Comparison of ENCODE assay signal across 21 cellular contexts in the genomic region with DNA sequence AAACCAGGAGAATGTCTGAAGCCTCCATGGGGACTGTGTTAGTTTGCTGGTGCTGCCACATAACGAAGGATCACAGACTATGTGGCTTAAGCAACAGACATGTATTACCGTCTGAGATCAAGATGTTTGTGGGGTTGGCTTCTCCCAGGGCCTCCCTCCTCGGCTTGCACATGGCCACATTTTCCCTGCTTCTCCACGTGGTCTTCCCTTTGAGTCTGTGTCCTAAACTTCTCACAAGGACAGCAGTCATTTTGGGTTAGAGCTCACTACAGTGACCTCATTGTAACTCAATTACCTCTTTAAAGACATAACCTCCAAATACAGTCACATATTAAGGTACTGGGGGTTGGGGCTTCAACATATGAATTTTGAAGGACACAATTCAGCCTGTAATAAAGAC. TPM values are rescaled to one million over a fixed set of nuclear protein-coding genes. Genes with fewer than 3 reads are reported as not detected.
DNase-seq lines count a peak whose midpoint lies in the region; ATAC-seq and TF ChIP-seq lines count a peak whose summit lies in the region.
"Had no signal": no experiment of that assay in that cellular context is flagged by ENCODE, and none has a peak within 500 bp of the region (broad histone marks: within the 10 kb centered on the region; RNA-seq: fewer than 3 reads in every experiment).

No MANE protein-coding gene starts in this region.

- no peaks in the 10 kb centered on the region for H3K27me3 ChIP-seq in hepatocyte
- no peaks in the 10 kb centered on the region for H3K27me3 ChIP-seq in SK-N-SH (ENCODE audit: insufficient read depth)
- H3K27me3 ChIP-seq: body of pancreas, uterus had no signal

- no peaks in the 10 kb centered on the region for H3K79me2 ChIP-seq in hepatocyte
- no peaks in the 10 kb centered on the region for H3K79me2 ChIP-seq in SK-N-SH (ENCODE audit: insufficient read depth)

- H3K4me1 Mint-ChIP-seq in activated naive CD8-positive, alpha-beta T cell treated with anti-CD3 and anti-CD28 coated beads, Interleukin-2, amount 10 ng/mL, durations not matched to agents 7 days and 5 days: peaks cover 43% of the 10 kb centered on the region
- peaks cover 39% of the 10 kb centered on the region for H3K4me1 Mint-ChIP-seq in activated naive CD8-positive, alpha-beta T cell treated with anti-CD3 and anti-CD28 coated beads for 36 hours
- peaks cover 68 to 83% (median 75%) of the 10 kb centered on the region in 3 donors for H3K4me1 Mint-ChIP-seq in T-cell

- no peak for ATAC-seq in activated naive CD8-positive, alpha-beta T cell treated with anti-CD3 and anti-CD28 coated beads, Interleukin-2, amount 10 ng/mL, durations not matched to agents 7 days and 5 days (ENCODE audit: low read depth)
- no peak for ATAC-seq in T-cell (replicated peaks in 1 of 4)
- ATAC-seq in GM18505 (IDR thresholded peaks at IDR 0.05; ENCODE audit: unreplicated experiment): no peak
- no peak for ATAC-seq in GM19035 (IDR thresholded peaks at IDR 0.05; ENCODE audit: unreplicated experiment)
- ATAC-seq: body of pancreas, foreskin keratinocyte, left ventricle myocardium superior had no signal

- H3K36me3 ChIP-seq in hepatocyte (replicated peaks; ENCODE audit: insufficient read depth, low read depth) (no peaks in the 10 kb centered on the region), SK-N-SH (replicated peaks in 1 of 2; ENCODE audit: control insufficient read depth in 1 of 2, insufficient read depth in 2 of 2, low read length in 1 of 2) (no peaks in the 10 kb centered on the region)
- H3K36me3 ChIP-seq: prostate gland, uterus had no signal

- H3K4me3 ChIP-seq in hepatocyte (no peak overlapping the region), SK-N-SH (ENCODE audit: low read depth in 2 of 2, low read length in 1 of 2) (no peak overlapping the region)
- H3K4me3 ChIP-seq: body of pancreas, prostate gland, uterus had no signal

- no peak overlapping the region for H2AFZ ChIP-seq in hepatocyte
- H2AFZ ChIP-seq in SK-N-SH (ENCODE audit: low read depth): no peak overlapping the region

- WGBS in hepatocyte (ENCODE audit: low lambda C conversion rate, missing lambda C conversion rate): 85% methylated on average over 4 of the region's 4 CpGs
- 62% methylated on average over 3 of the region's 4 CpGs for WGBS in SK-N-SH (ENCODE audit: low lambda C conversion rate)

- CTCF ChIA-PET in T-cell (lab: Charles Lee) (interaction anchor here (0.6 to 1.3 kb wide), 4 partner anchors 63 to 536 kb away, joined by 3 to 7 read pairs (median 4); no protein-coding TSS in a partner anchor), SK-N-SH (lab: Yijun Ruan, JAX) (no interaction called here)

- DNase-seq in activated naive CD8-positive, alpha-beta T cell treated with anti-CD3 and anti-CD28 coated beads, Interleukin-2, amount 10 ng/mL, durations not matched to agents 7 days and 5 days: no peak
- DNase-seq in activated naive CD8-positive, alpha-beta T cell treated with anti-CD3 and anti-CD28 coated beads for 36 hours: no peak
- no peak for DNase-seq in T-cell
- DNase-seq in hepatocyte (ENCODE audit: low spot score): no peak
- DNase-seq in SK-N-SH: no peak
- DNase-seq: activated T-cell treated with anti-CD3 and anti-CD28 coated beads, Interleukin-2, amount 50 U/mL, for 24 hours; body of pancreas; COR-L47; DMS79 treated with DMSO at 0.1 percent for 48 hours; effector CD4-positive, alpha-beta T cell; foreskin keratinocyte; HFFc6; Karpas-422; left ventricle myocardium superior; NCI-H1930; NCI-H2227 treated with DMSO at 0.1 percent for 48 hours; NCI-H748 treated with DMSO at 0.1 percent for 48 hours; uterus had no signal

- H4K20me1 ChIP-seq in hepatocyte (ENCODE audit: insufficient read depth, poor library complexity, severe bottlenecking) (no peaks in the 10 kb centered on the region), SK-N-SH (ENCODE audit: insufficient read depth) (no peaks in the 10 kb centered on the region)

- peaks cover 11% of the 10 kb centered on the region for H3K36me3 Mint-ChIP-seq in activated naive CD8-positive, alpha-beta T cell treated with anti-CD3 and anti-CD28 coated beads, Interleukin-2, amount 10 ng/mL, durations not matched to agents 7 days and 5 days
- peaks cover 24% of the 10 kb centered on the region for H3K36me3 Mint-ChIP-seq in activated naive CD8-positive, alpha-beta T cell treated with anti-CD3 and anti-CD28 coated beads for 36 hours
- no peaks in the 10 kb centered on the region for H3K36me3 Mint-ChIP-seq in T-cell

- no peak for TF ChIP-seq RAD21 in SK-N-SH (IDR thresholded peaks at IDR 0.05; ENCODE audit: low read length)

- TF ChIP-seq CTCF in hepatocyte (IDR thresholded peaks at IDR 0.05; ENCODE audit: poor library complexity) (no peak), SK-N-SH (IDR thresholded peaks at IDR 0.05) (no peak)

- H3K27me3 Mint-ChIP-seq in activated naive CD8-positive, alpha-beta T cell treated with anti-CD3 and anti-CD28 coated beads, Interleukin-2, amount 10 ng/mL, durations not matched to agents 7 days and 5 days: no peaks in the 10 kb centered on the region
- no peaks in the 10 kb centered on the region for H3K27me3 Mint-ChIP-seq in activated naive CD8-positive, alpha-beta T cell treated with anti-CD3 and anti-CD28 coated beads for 36 hours
- H3K27me3 Mint-ChIP-seq in T-cell: no peaks in the 10 kb centered on the region
- H3K27me3 Mint-ChIP-seq: activated T-cell treated with anti-CD3 and anti-CD28 coated beads, Interleukin-2, amount 50 U/mL, for 24 hours had no signal

- no peak overlapping the region for H3K4me2 ChIP-seq in hepatocyte
- no peak overlapping the region for H3K4me2 ChIP-seq in SK-N-SH

- no peaks in the 10 kb centered on the region for H3F3A ChIP-seq in SK-N-SH (replicated peaks; ENCODE audit: insufficient read depth)

- H3K4me1 ChIP-seq in hepatocyte (ENCODE audit: insufficient read depth) (peaks cover 12% of the 10 kb centered on the region), SK-N-SH (ENCODE audit: control insufficient read depth in 1 of 2, insufficient read depth in 2 of 2, low read depth in 1 of 2, low read length in 1 of 2) (no peaks in the 10 kb centered on the region)
- H3K4me1 ChIP-seq: foreskin keratinocyte, prostate gland, uterus had no signal

- H3K27ac Mint-ChIP-seq in activated naive CD8-positive, alpha-beta T cell treated with anti-CD3 and anti-CD28 coated beads, Interleukin-2, amount 10 ng/mL, durations not matched to agents 7 days and 5 days: peak overlapping the region; percentile 31
- H3K27ac Mint-ChIP-seq in activated naive CD8-positive, alpha-beta T cell treated with anti-CD3 and anti-CD28 coated beads for 36 hours: no peak overlapping the region
- peak overlapping the region; percentile 96 to 98 for H3K27ac Mint-ChIP-seq in T-cell
- H3K27ac Mint-ChIP-seq: HFFc6 had no signal

- H3K9me3 ChIP-seq in hepatocyte (ENCODE audit: low read depth) (no peaks in the 10 kb centered on the region), SK-N-SH (no peaks in the 10 kb centered on the region)
- H3K9me3 ChIP-seq: body of pancreas, prostate gland, uterus had no signal

- H3K27ac ChIP-seq in hepatocyte: peak overlapping the region; percentile 17
- H3K27ac ChIP-seq in SK-N-SH (ENCODE audit: low read depth in 2 of 2, low read length in 1 of 2): no peak overlapping the region
- H3K27ac ChIP-seq: body of pancreas, foreskin keratinocyte, prostate gland, uterus had no signal

- no peak overlapping the region for H3K9ac ChIP-seq in SK-N-SH

- H3K4me3 Mint-ChIP-seq in activated naive CD8-positive, alpha-beta T cell treated with anti-CD3 and anti-CD28 coated beads, Interleukin-2, amount 10 ng/mL, durations not matched to agents 7 days and 5 days: no peak overlapping the region
- H3K4me3 Mint-ChIP-seq in activated naive CD8-positive, alpha-beta T cell treated with anti-CD3 and anti-CD28 coated beads for 36 hours: no peak overlapping the region
- peak overlapping the region in 1 of 3 donors; percentile 31 for H3K4me3 Mint-ChIP-seq in T-cell
- H3K4me3 Mint-ChIP-seq: activated T-cell treated with anti-CD3 and anti-CD28 coated beads, Interleukin-2, amount 50 U/mL, for 24 hours; HFFc6 had no signal

- H3K9me2 ChIP-seq in hepatocyte (replicated peaks; ENCODE audit: insufficient read depth): no peaks in the 10 kb centered on the region
- H3K9me2 ChIP-seq in SK-N-SH: no peaks in the 10 kb centered on the region

- TF ChIP-seq POLR2A in GM18505 (IDR thresholded peaks at IDR 0.05; ENCODE audit: borderline replicate concordance, extremely low read depth, insufficient read depth, insufficient read length): no peak

- POLR2A ChIA-PET in activated naive CD8-positive, alpha-beta T cell treated with anti-CD3 and anti-CD28 coated beads, Interleukin-2, amount 10 ng/mL, durations not matched to agents 7 days and 5 days (lab: Charles Lee): no interaction called here
- POLR2A ChIA-PET in T-cell (lab: Charles Lee): no interaction called here
- POLR2A ChIA-PET in SK-N-SH (lab: Yijun Ruan, JAX): no interaction called here

- TF ChIP-seq EP300 in SK-N-SH (IDR thresholded peaks at IDR 0.05; ENCODE audit: borderline replicate concordance in 1 of 2, low read depth in 1 of 2, low read length in 1 of 2): no peak

- peaks cover 11% of the 10 kb centered on the region for H3K9me3 Mint-ChIP-seq in activated naive CD8-positive, alpha-beta T cell treated with anti-CD3 and anti-CD28 coated beads, Interleukin-2, amount 10 ng/mL, durations not matched to agents 7 days and 5 days
- H3K9me3 Mint-ChIP-seq in activated naive CD8-positive, alpha-beta T cell treated with anti-CD3 and anti-CD28 coated beads for 36 hours: peaks cover 23% of the 10 kb centered on the region
- peaks cover 0 to 7% (median 6%) of the 10 kb centered on the region in 3 donors for H3K9me3 Mint-ChIP-seq in T-cell
- H3K9me3 Mint-ChIP-seq: HFFc6 had no signal

TF ChIP-seq in SK-N-SH, 30 proteins besides CTCF, POLR2A, EP300 and RAD21:
- TF ChIP-seq RFX5 (IDR thresholded peaks at IDR 0.05; ENCODE audit: low read length): no peak
- TF ChIP-seq ELF1 (IDR thresholded peaks at IDR 0.05): no peak
- TF ChIP-seq EZH2phosphoT487 (IDR thresholded peaks at IDR 0.05; ENCODE audit: borderline replicate concordance, low read depth): no peak
- TF ChIP-seq FOXJ3 (CRISPR knock-in tag; IDR thresholded peaks at IDR 0.05): no peak

RNA-seq across cellular contexts. Expression of a gene that starts 44.6 kb away (rescaled TPM):
- total RNA-seq in activated naive CD8-positive, alpha-beta T cell treated with anti-CD3 and anti-CD28 coated beads, Interleukin-2, amount 10 ng/mL, durations not matched to agents 7 days and 5 days: 10 to 100 TPM; 91.0 to 93.9 TPM
- 10 to 100 TPM; 56.1 to 61.5 TPM for total RNA-seq in activated naive CD8-positive, alpha-beta T cell treated with anti-CD3 and anti-CD28 coated beads for 36 hours
- total RNA-seq in T-cell: 100 to 1,000 TPM in 1 of 5 donors, 10 to 100 TPM in 4; 78.9 to 107 (median 88.8) TPM
- total RNA-seq in hepatocyte: 62.1 and 71.2 TPM in 2 replicates
- 28.2 and 29.1 TPM in 2 replicates for polyA plus RNA-seq in hepatocyte
- polyA plus RNA-seq in SK-N-SH (2012; rRNA removed): 19.3 and 20.3 TPM in 2 replicates
- polyA plus RNA-seq in SK-N-SH (2012; cell fraction: cytosol; rRNA removed): 18.9 and 20.5 TPM in 2 replicates
- polyA plus RNA-seq in SK-N-SH (2012; cell fraction: nucleus; rRNA removed): 17.1 and 27.5 TPM in 2 replicates
